In genomic region chr3:196400331-196400730, GRCh38 we compare ENCODE assay signal across 1 cellular context.
TF ChIP-seq lines count a peak whose summit lies in the region.

No MANE protein-coding gene starts in this region.

TF ChIP-seq in HCT116, 20 proteins besides CTCF, POLR2A, EP300 and RAD21 (continued from another document):
- TF ChIP-seq, protein P1, sequence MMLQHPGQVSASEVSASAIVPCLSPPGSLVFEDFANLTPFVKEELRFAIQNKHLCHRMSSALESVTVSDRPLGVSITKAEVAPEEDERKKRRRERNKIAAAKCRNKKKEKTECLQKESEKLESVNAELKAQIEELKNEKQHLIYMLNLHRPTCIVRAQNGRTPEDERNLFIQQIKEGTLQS (IDR thresholded peaks at IDR 0.05), result no peak
- TF ChIP-seq ZFX (IDR thresholded peaks at IDR 0.05) (no peak), SIN3A (IDR thresholded peaks at IDR 0.05; ENCODE audit: low read depth) (no peak), EZH2 (IDR thresholded peaks at IDR 0.05) (no peak), TCF7L2 (IDR thresholded peaks at IDR 0.05; ENCODE audit: borderline replicate concordance, extremely low read depth, insufficient read depth, insufficient read length) (no peak), JUND (IDR thresholded peaks at IDR 0.05) (no peak), SRF (IDR thresholded peaks at IDR 0.05; ENCODE audit: low read depth) (no peak)
TF ChIP-seq in HCT116: peak in this region for 0.
